ENCODE assay signal across 38 cellular contexts in the genomic region with DNA sequence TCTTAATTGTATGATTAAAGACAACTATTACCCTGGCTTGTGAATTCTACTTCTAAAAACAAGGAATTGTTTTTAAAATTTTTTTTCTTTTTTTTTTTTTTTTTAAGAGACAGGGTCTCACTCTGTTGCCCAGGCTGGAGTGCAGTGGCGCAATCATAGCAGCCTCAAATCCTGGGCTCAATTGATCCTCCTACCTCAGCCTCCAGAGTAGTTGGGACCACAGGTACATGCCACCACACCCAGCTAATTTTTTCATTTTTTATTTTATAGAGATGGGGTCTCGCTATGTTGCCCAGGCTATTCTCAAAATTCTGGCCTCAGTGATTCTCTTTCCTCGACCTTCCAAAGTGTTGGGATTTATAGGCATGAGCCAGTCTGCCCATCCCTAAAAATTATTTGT.
"Had no signal": no experiment of that assay in that cellular context is flagged by ENCODE, and none has a peak within 500 bp of the region (broad histone marks: within the 10 kb centered on the region; RNA-seq: fewer than 3 reads in every experiment).

No MANE protein-coding gene starts in this region.

- ATAC-seq: activated CD4-positive, alpha-beta T cell treated with anti-CD3 and anti-CD28 coated beads for 36 hours; activated CD4-positive, CD25-positive, alpha-beta regulatory T cell treated with anti-CD3 and anti-CD28 coated beads, Interleukin-2, amount 50 U/mL, for 24 hours; activated CD8-positive, alpha-beta memory T cell treated with anti-CD3 and anti-CD28 coated beads, Interleukin-2, amount 10 ng/mL, durations not matched to agents 7 days and 5 days; activated CD8-positive, alpha-beta T cell treated with anti-CD3 and anti-CD28 coated beads, Interleukin-2, amount 10 ng/mL, durations not matched to agents 7 days and 5 days; activated naive CD4-positive, alpha-beta T cell treated with anti-CD3 and anti-CD28 coated beads, Interleukin-2, amount 50 U/mL, for 72 hours; activated T-cell treated with anti-CD3 and anti-CD28 coated beads, Interleukin-2, amount 50 U/mL, for 72 hours; activated T-helper 17 cell treated with anti-CD3 and anti-CD28 coated beads, Interleukin-2, amount 50 U/mL, for 72 hours; body of pancreas had no signal

- FAIRE-seq: astrocyte, TTC549 had no signal

- H3K36me3 Mint-ChIP-seq: activated CD8-positive, alpha-beta memory T cell treated with anti-CD3 and anti-CD28 coated beads, Interleukin-2, amount 10 ng/mL, durations not matched to agents 7 days and 5 days; activated naive CD4-positive, alpha-beta T cell treated with anti-CD3 and anti-CD28 coated beads, Interleukin-2, amount 50 U/mL, for 72 hours had no signal

- DNase-seq: activated CD4-positive, alpha-beta memory T cell treated with anti-CD3 and anti-CD28 coated beads, Interleukin-2, amount 10 ng/mL, durations not matched to agents 7 days and 5 days; activated CD4-positive, alpha-beta T cell treated with anti-CD3 and anti-CD28 coated beads for 1 hour; activated CD4-positive, alpha-beta T cell treated with anti-CD3 and anti-CD28 coated beads for 36 hours; activated CD4-positive, alpha-beta T cell treated with anti-CD3 and anti-CD28 coated beads for 48 hours; activated CD4-positive, alpha-beta T cell treated with anti-CD3 and anti-CD28 coated beads, Interleukin-2, amount 10 ng/mL, durations not matched to agents 7 days and 5 days; activated CD4-positive, alpha-beta T cell treated with anti-CD3 and anti-CD28 coated beads, Interleukin-2, amount 50 U/mL, for 48 hours; activated CD4-positive, CD25-positive, alpha-beta regulatory T cell; activated CD8-positive, alpha-beta memory T cell treated with anti-CD3 and anti-CD28 coated beads for 24 hours; activated CD8-positive, alpha-beta memory T cell treated with anti-CD3 and anti-CD28 coated beads, Interleukin-2, amount 10 ng/mL, durations not matched to agents 7 days and 5 days; activated CD8-positive, alpha-beta memory T cell treated with anti-CD3 and anti-CD28 coated beads, Interleukin-2, amount 50 U/mL, for 48 hours; activated CD8-positive, alpha-beta T cell treated with anti-CD3 and anti-CD28 coated beads, Interleukin-2, amount 10 ng/mL, durations not matched to agents 7 days and 5 days; activated effector memory CD4-positive, alpha-beta T cell treated with anti-CD3 and anti-CD28 coated beads, Interleukin-2, amount 50 U/mL, for 16 hours; activated gamma-delta T cell treated with Interleukin-2 at 50 U/mL for 16 hours; activated naive CD4-positive, alpha-beta T cell; activated naive CD4-positive, alpha-beta T cell treated with anti-CD3 and anti-CD28 coated beads for 36 hours; activated naive CD4-positive, alpha-beta T cell treated with anti-CD3 and anti-CD28 coated beads, Interleukin-2, amount 50 U/mL, for 16 hours; activated naive CD8-positive, alpha-beta T cell treated with anti-CD3 and anti-CD28 coated beads for 36 hours; activated T-cell treated with anti-CD3 and anti-CD28 coated beads, Interleukin-2, amount 50 U/mL, for 24 hours; activated T-cell treated with anti-CD3 and anti-CD28 coated beads, Interleukin-2, amount 50 U/mL, for 72 hours; amygdala; anterior cingulate cortex; body of pancreas; brain microvascular endothelial cell; central memory CD4-positive, alpha-beta T cell; SW 1271; T-helper 1 cell; T-helper 2 cell; T-helper 9 cell had no signal

- H3K9me3 Mint-ChIP-seq: activated CD4-positive, alpha-beta memory T cell treated with anti-CD3 and anti-CD28 coated beads, Interleukin-2, amount 10 ng/mL, durations not matched to agents 7 days and 5 days; activated CD4-positive, alpha-beta T cell treated with anti-CD3 and anti-CD28 coated beads, Interleukin-2, amount 10 ng/mL, durations not matched to agents 7 days and 5 days; activated naive CD4-positive, alpha-beta T cell treated with anti-CD3 and anti-CD28 coated beads for 36 hours; activated naive CD4-positive, alpha-beta T cell treated with anti-CD3 and anti-CD28 coated beads, Interleukin-2, amount 50 U/mL, for 72 hours; activated naive CD8-positive, alpha-beta T cell treated with anti-CD3 and anti-CD28 coated beads for 36 hours; activated T-cell treated with anti-CD3 and anti-CD28 coated beads, Interleukin-2, amount 50 U/mL, for 24 hours; activated T-cell treated with anti-CD3 and anti-CD28 coated beads, Interleukin-2, amount 50 U/mL, for 72 hours; activated T-helper 1 cell treated with anti-CD3 and anti-CD28 coated beads, Interleukin-12 subunit alpha, Interleukin-12 subunit beta, Interleukin-2, Interleukin-4 antibody, amounts not matched to agents 30 ng/mL and 10 ng/mL and 1 ng/mL, durations not matched to agents 14 hours and 24 hours and 36 hours; activated T-helper 17 cell treated with anti-CD3 and anti-CD28 coated beads, Interleukin-2, amount 50 U/mL, for 72 hours; T-helper 1 cell treated with Interleukin-12 subunit alpha and Interleukin-12 subunit beta and Interleukin-4 antibody, amounts not matched to agents 30 μg/mL and 1 μg/mL, for 36 hours; T-helper 2 cell treated with Interferon-gamma antibody and Interleukin-4, amounts not matched to agents 5 μg/mL and 100 μg/mL, for 36 hours had no signal

- H3K4me1 Mint-ChIP-seq: activated T-helper 17 cell treated with anti-CD3 and anti-CD28 coated beads, Interleukin-2, amount 50 U/mL, for 72 hours had no signal

- H3K4me3 Mint-ChIP-seq: activated CD4-positive, alpha-beta memory T cell treated with anti-CD3 and anti-CD28 coated beads, Interleukin-2, amount 10 ng/mL, durations not matched to agents 7 days and 5 days; activated CD4-positive, alpha-beta T cell treated with anti-CD3 and anti-CD28 coated beads for 36 hours; activated CD4-positive, alpha-beta T cell treated with anti-CD3 and anti-CD28 coated beads, Interleukin-2, amount 10 ng/mL, durations not matched to agents 7 days and 5 days; activated CD8-positive, alpha-beta memory T cell treated with anti-CD3 and anti-CD28 coated beads, Interleukin-2, amount 10 ng/mL, durations not matched to agents 7 days and 5 days; activated CD8-positive, alpha-beta T cell treated with anti-CD3 and anti-CD28 coated beads, Interleukin-2, amount 10 ng/mL, durations not matched to agents 7 days and 5 days; activated naive CD4-positive, alpha-beta T cell treated with anti-CD3 and anti-CD28 coated beads for 36 hours; activated naive CD8-positive, alpha-beta T cell treated with anti-CD3 and anti-CD28 coated beads for 36 hours; activated T-cell treated with anti-CD3 and anti-CD28 coated beads, Interleukin-2, amount 50 U/mL, for 24 hours; activated T-cell treated with anti-CD3 and anti-CD28 coated beads, Interleukin-2, amount 50 U/mL, for 72 hours; activated T-helper 1 cell treated with anti-CD3 and anti-CD28 coated beads, Interleukin-12 subunit alpha, Interleukin-12 subunit beta, Interleukin-2, Interleukin-4 antibody, amounts not matched to agents 30 ng/mL and 10 ng/mL and 1 ng/mL, durations not matched to agents 14 hours and 24 hours and 36 hours; activated T-helper 17 cell treated with anti-CD3 and anti-CD28 coated beads, Interleukin-2, amount 50 U/mL, for 72 hours; T-helper 1 cell treated with Interleukin-12 subunit alpha and Interleukin-12 subunit beta and Interleukin-4 antibody, amounts not matched to agents 30 μg/mL and 1 μg/mL, for 36 hours; T-helper 2 cell treated with Interferon-gamma antibody and Interleukin-4, amounts not matched to agents 5 μg/mL and 100 μg/mL, for 36 hours had no signal

- H3K36me3 ChIP-seq: brain microvascular endothelial cell, breast epithelium had no signal

- H3K27me3 ChIP-seq: body of pancreas, brain microvascular endothelial cell, breast epithelium had no signal

- H3K9me3 ChIP-seq: body of pancreas, breast epithelium had no signal

- H3K27ac ChIP-seq: body of pancreas, brain microvascular endothelial cell, breast epithelium, VCaP had no signal

- H3K27ac Mint-ChIP-seq: activated CD4-positive, alpha-beta memory T cell treated with anti-CD3 and anti-CD28 coated beads, Interleukin-2, amount 10 ng/mL, durations not matched to agents 7 days and 5 days; activated CD4-positive, alpha-beta T cell treated with anti-CD3 and anti-CD28 coated beads for 36 hours; activated CD4-positive, alpha-beta T cell treated with anti-CD3 and anti-CD28 coated beads, Interleukin-2, amount 10 ng/mL, durations not matched to agents 7 days and 5 days; activated CD8-positive, alpha-beta memory T cell treated with anti-CD3 and anti-CD28 coated beads, Interleukin-2, amount 10 ng/mL, durations not matched to agents 7 days and 5 days; activated CD8-positive, alpha-beta T cell treated with anti-CD3 and anti-CD28 coated beads, Interleukin-2, amount 10 ng/mL, durations not matched to agents 7 days and 5 days; activated naive CD4-positive, alpha-beta T cell treated with anti-CD3 and anti-CD28 coated beads for 36 hours; activated naive CD4-positive, alpha-beta T cell treated with anti-CD3 and anti-CD28 coated beads, Interleukin-2, amount 50 U/mL, for 72 hours; activated naive CD8-positive, alpha-beta T cell treated with anti-CD3 and anti-CD28 coated beads for 36 hours; activated T-cell treated with anti-CD3 and anti-CD28 coated beads, Interleukin-2, amount 50 U/mL, for 24 hours; activated T-cell treated with anti-CD3 and anti-CD28 coated beads, Interleukin-2, amount 50 U/mL, for 72 hours; activated T-helper 1 cell treated with anti-CD3 and anti-CD28 coated beads, Interleukin-12 subunit alpha, Interleukin-12 subunit beta, Interleukin-2, Interleukin-4 antibody, amounts not matched to agents 30 ng/mL and 10 ng/mL and 1 ng/mL, durations not matched to agents 14 hours and 24 hours and 36 hours; activated T-helper 17 cell treated with anti-CD3 and anti-CD28 coated beads, Interleukin-2, amount 50 U/mL, for 72 hours; T-helper 1 cell treated with Interleukin-12 subunit alpha and Interleukin-12 subunit beta and Interleukin-4 antibody, amounts not matched to agents 30 μg/mL and 1 μg/mL, for 36 hours; T-helper 2 cell treated with Interferon-gamma antibody and Interleukin-4, amounts not matched to agents 5 μg/mL and 100 μg/mL, for 36 hours had no signal

- H3K4me3 ChIP-seq: body of pancreas, breast epithelium had no signal

- H3K4me1 ChIP-seq: body of pancreas had no signal

- H3K27me3 Mint-ChIP-seq: activated CD4-positive, alpha-beta memory T cell treated with anti-CD3 and anti-CD28 coated beads, Interleukin-2, amount 10 ng/mL, durations not matched to agents 7 days and 5 days; activated CD4-positive, alpha-beta T cell treated with anti-CD3 and anti-CD28 coated beads for 36 hours; activated CD8-positive, alpha-beta memory T cell treated with anti-CD3 and anti-CD28 coated beads, Interleukin-2, amount 10 ng/mL, durations not matched to agents 7 days and 5 days; activated naive CD8-positive, alpha-beta T cell treated with anti-CD3 and anti-CD28 coated beads for 36 hours; activated T-cell treated with anti-CD3 and anti-CD28 coated beads, Interleukin-2, amount 50 U/mL, for 24 hours; activated T-helper 17 cell treated with anti-CD3 and anti-CD28 coated beads, Interleukin-2, amount 50 U/mL, for 72 hours had no signal
